ENCODE assay signal across 1 cellular context in genomic region chr5:60843693-60844428, GRCh38.
TF ChIP-seq lines count a peak whose summit lies in the region.

Gene ELOVL7 (minus strand): TSS chr5:60844269. CDS start chr5:60787397, 56,872 bp downstream.

TF ChIP-seq in HepG2, 621 proteins besides CTCF, POLR2A, EP300 and RAD21 (continued from another document and continues in another):
- TF ChIP-seq TFE3 (CRISPR knock-in tag; IDR thresholded peaks at IDR 0.05) (0 out of 2 replicates have a peak, but pooled peaks have one; percentile 23), ZFP90 (CRISPR knock-in tag; IDR thresholded peaks at IDR 0.05; ENCODE audit: borderline replicate concordance) (no peak), NFYB (CRISPR knock-in tag; IDR thresholded peaks at IDR 0.05) (no peak), ZNF354B (CRISPR knock-in tag; IDR thresholded peaks at IDR 0.05) (no peak; the same call in 1 of the 2 replicates), ZSCAN20 (CRISPR knock-in tag; IDR thresholded peaks at IDR 0.05; ENCODE audit: borderline replicate concordance) (no peak), MAFF (IDR thresholded peaks at IDR 0.05; ENCODE audit: low read depth, low read length) (no peak), HIC2 (CRISPR knock-in tag; IDR thresholded peaks at IDR 0.05; ENCODE audit: low read depth) (0 out of 2 replicates have a peak, but pooled peaks have one; percentile 29), ZNF577 (CRISPR knock-in tag; IDR thresholded peaks at IDR 0.05; ENCODE audit: borderline replicate concordance, low read depth) (no peak), E2F5 (CRISPR knock-in tag; conservative IDR thresholded peaks at IDR 0.05) (no peak), IRF9 (CRISPR knock-in tag; IDR thresholded peaks at IDR 0.05; ENCODE audit: borderline replicate concordance) (0 out of 2 replicates have a peak, but pooled peaks have one; percentile 27), KAT8 (CRISPR knock-in tag; IDR thresholded peaks at IDR 0.05) (peak; percentile 52; the same call in 1 of the 2 replicates), ZNF44 (CRISPR knock-in tag; IDR thresholded peaks at IDR 0.05) (no peak), HOXA3 (CRISPR knock-in tag; IDR thresholded peaks at IDR 0.05) (no peak; the same call in 1 of the 2 replicates), ZNF660 (CRISPR knock-in tag; IDR thresholded peaks at IDR 0.05; ENCODE audit: borderline replicate concordance, low read depth) (no peak), ETS1 (CRISPR knock-in tag; IDR thresholded peaks at IDR 0.05) (no peak), ZNF276 (CRISPR knock-in tag; IDR thresholded peaks at IDR 0.05; ENCODE audit: low read depth) (no peak), ZNF282 (IDR thresholded peaks at IDR 0.05; ENCODE audit: partially characterized antibody) (no peak), ZFP91 (CRISPR knock-in tag; IDR thresholded peaks at IDR 0.05; ENCODE audit: borderline replicate concordance) (peak; percentile 67; the same call in 1 of the 2 replicates), FOXP1 (IDR thresholded peaks at IDR 0.05) (no peak), FOXP1 (CRISPR knock-in tag; IDR thresholded peaks at IDR 0.05) (no peak), CERS6 (CRISPR knock-in tag; IDR thresholded peaks at IDR 0.05) (no peak), HMG20B (CRISPR knock-in tag; conservative IDR thresholded peaks at IDR 0.05) (no peak), HINFP (CRISPR knock-in tag; IDR thresholded peaks at IDR 0.05; ENCODE audit: low read depth) (no peak), USF2 (IDR thresholded peaks at IDR 0.05; ENCODE audit: low read depth, low read length) (no peak), USF2 (CRISPR knock-in tag; IDR thresholded peaks at IDR 0.05; ENCODE audit: borderline replicate concordance) (no peak), AKNA (CRISPR knock-in tag; IDR thresholded peaks at IDR 0.05; ENCODE audit: borderline replicate concordance) (no peak), IKZF1 (IDR thresholded peaks at IDR 0.05) (no peak), NCOA1 (CRISPR knock-in tag; IDR thresholded peaks at IDR 0.05) (peak; percentile 32; the same call in 1 of the 2 replicates), ZNF83 (CRISPR knock-in tag; IDR thresholded peaks at IDR 0.05; ENCODE audit: borderline replicate concordance) (no peak), HBP1 (CRISPR knock-in tag; IDR thresholded peaks at IDR 0.05; ENCODE audit: low read depth) (no peak)
